ENCODE assay signal across 8 cellular contexts in the genomic region with DNA sequence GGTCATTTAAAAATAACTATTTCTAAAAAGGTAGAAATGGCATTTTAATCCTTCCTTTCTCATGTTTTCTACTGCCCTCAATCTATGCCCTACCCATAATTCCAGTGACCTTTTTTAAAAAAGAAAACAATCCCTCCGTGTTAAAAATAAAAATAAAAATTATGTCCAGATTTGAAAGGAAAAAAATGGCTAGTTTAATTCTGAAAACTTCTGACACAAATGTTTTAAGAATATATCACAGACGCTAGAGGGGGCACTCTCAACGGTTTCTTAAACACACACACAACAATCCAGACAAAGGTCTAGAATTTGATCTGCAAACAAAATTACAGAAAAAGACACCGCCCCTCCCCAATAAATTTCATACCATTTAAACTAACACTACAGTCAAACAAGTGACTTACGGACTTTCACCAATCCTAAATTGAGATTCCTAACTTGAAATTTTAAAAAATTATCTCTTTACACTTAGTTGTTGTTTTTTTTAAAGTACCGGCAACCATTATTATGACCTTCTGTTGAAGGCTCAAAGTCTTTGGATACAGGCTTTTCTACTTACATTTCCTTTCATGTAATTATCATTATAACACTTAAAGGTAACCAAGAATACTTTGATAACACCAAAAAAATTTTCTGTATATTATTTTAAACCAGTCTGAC. TPM values are rescaled to one million over a fixed set of nuclear protein-coding genes. Genes with fewer than 3 reads are reported as not detected.
A peak's percentile ranks its signal among the peaks of the same experiment; 100 is the strongest.
DNase-seq lines count a peak whose midpoint lies in the region; ATAC-seq and TF ChIP-seq lines count a peak whose summit lies in the region.

No MANE protein-coding gene starts in this region.

- TF ChIP-seq POLR2A in IMR-90 (IDR thresholded peaks at IDR 0.05; ENCODE audit: low read depth, low read length) = no peak

- H4K5ac ChIP-seq in IMR-90 (ENCODE audit: low read depth, low read length) = no peak overlapping the region

- H3K9me3 ChIP-seq in IMR-90 (ENCODE audit: control insufficient read depth, insufficient read depth, low read length) = no peaks in the 10 kb centered on the region

- dilution Hi-C loops in IMR-90 (cut with HindIII; ENCODE audit: low sequenced_read_pairs, unreplicated experiment) = loop anchor here (25.0 kb wide), 1 partner anchor 192 kb away; no protein-coding TSS in a partner anchor

- H3K56ac ChIP-seq in IMR-90 (ENCODE audit: extremely low read depth, insufficient read depth, low read length) = no peak overlapping the region

- H2BK120ac ChIP-seq in IMR-90 (ENCODE audit: low read depth, low read length) = no peak overlapping the region

- no CpG with 5 or more reads among the region's 6 CpGs for WGBS in IMR-90 (ENCODE audit: extremely low coverage in 2 of 2, insufficient read length in 1 of 2), 2 experiments

- H3K27ac ChIP-seq in IMR-90 (ENCODE audit: insufficient read depth, low read length) = no peak overlapping the region

- H2AK5ac ChIP-seq in IMR-90 (ENCODE audit: low read depth, low read length) = no peak overlapping the region

- H4K20me1 ChIP-seq in IMR-90 (ENCODE audit: insufficient read depth, low read length) = peaks cover 49% of the 10 kb centered on the region

- H3K4ac ChIP-seq in IMR-90 (ENCODE audit: low read depth, low read length) = no peak overlapping the region

- TF ChIP-seq CTCF in IMR-90 (conservative IDR thresholded peaks at IDR 0.05; ENCODE audit: low read depth, low read length) (peak; percentile 61), foreskin fibroblast (IDR thresholded peaks at IDR 0.05; ENCODE audit: low read depth, low read length) (peak; percentile 43)

- H2BK5ac ChIP-seq in IMR-90 (ENCODE audit: low read depth, low read length, poor library complexity, severe bottlenecking) = no peak overlapping the region

- H3K18ac ChIP-seq in IMR-90 (ENCODE audit: low read depth, low read length) = no peak overlapping the region

- no peak overlapping the region for H3K23ac ChIP-seq in IMR-90 (ENCODE audit: low read depth, low read length)

- no peak overlapping the region for H2BK15ac ChIP-seq in IMR-90 (ENCODE audit: low read depth, low read length)

- H3K9ac ChIP-seq in IMR-90 (ENCODE audit: low read depth, low read length) = no peak overlapping the region

- no peak overlapping the region for H2AFZ ChIP-seq in IMR-90 (replicated peaks; ENCODE audit: low read length, poor library complexity)

- ATAC-seq in IMR-90 (ENCODE audit: low read depth) (peak; percentile 20; the same call in 1 of the 2 replicates), HG03159 (IDR thresholded peaks at IDR 0.05; ENCODE audit: unreplicated experiment) (no peak)

- peaks cover 13% of the 10 kb centered on the region for H3K4me1 ChIP-seq in IMR-90 (ENCODE audit: control insufficient read depth, insufficient read depth, low read length)

- peaks cover 10 to 43% of the 10 kb centered on the region in 2 experiments for H3K79me1 ChIP-seq in IMR-90 (ENCODE audit: low read depth in 1 of 2, low read length in 2 of 2)

- no peaks in the 10 kb centered on the region for H3K27me3 ChIP-seq in IMR-90 (ENCODE audit: control insufficient read depth, insufficient read depth, low read length)

- H3K4me3 ChIP-seq in IMR-90 (ENCODE audit: insufficient read depth, low read depth, low read length) (no peak overlapping the region), foreskin fibroblast (ENCODE audit: low read depth in 1 of 2, low read length in 2 of 2) (no peak overlapping the region)

- in situ Hi-C loops in IMR-90 (cut with MboI; ENCODE audit: low sequenced_read_pairs) = no loop called here

- peaks cover 5% of the 10 kb centered on the region; the same call in 1 of the 2 replicates for H3K9me1 ChIP-seq in IMR-90 (ENCODE audit: insufficient read depth, low read length)

- peak in 2 of 3 experiments; percentile 11 to 40 for DNase-seq in NCI-H1417 (lab: John Stamatoyannopoulos, UW)
- no peak for DNase-seq in NCI-H1417 treated with DMSO at 0.1 percent for 48 hours (lab: John Stamatoyannopoulos, UW)
- DNase-seq in IMR-90 = peak; percentile 65
- peak; percentile 23 for DNase-seq in SW480 (ENCODE audit: low spot score)
- peak in 1 of 2 donors; percentile 68 for DNase-seq in foreskin fibroblast
- DNase-seq in retina = peak; percentile 35
- no peak for DNase-seq in NCI-H774 (lab: John Stamatoyannopoulos, UW)

- H2BK20ac ChIP-seq in IMR-90 (ENCODE audit: low read depth, low read length) = no peak overlapping the region

- no peak overlapping the region for H4K91ac ChIP-seq in IMR-90 (ENCODE audit: insufficient read depth, low read depth, low read length)

- intact Hi-C loops in IMR-90 (cut with micrococcal nuclease) = loop anchor here (1.0 to 10.0 kb wide), 4 partner anchors 128 to 1312 kb away; no protein-coding TSS in a partner anchor

- peaks cover 2% of the 10 kb centered on the region; the same call in 1 of the 2 replicates for H3K36me3 ChIP-seq in IMR-90 (ENCODE audit: control insufficient read depth, insufficient read depth, low read length)

- H3K14ac ChIP-seq in IMR-90 (replicated peaks; ENCODE audit: low read depth, low read length) = no peak overlapping the region

- POLR2A ChIA-PET in IMR-90 (lab: Charles Lee; ENCODE audit: unreplicated experiment) = no interaction called here

- TF ChIP-seq RAD21 in IMR-90 (IDR thresholded peaks at IDR 0.05; ENCODE audit: low read length) = peak; percentile 29; the same call in 1 of the 2 replicates

- H4K8ac ChIP-seq in IMR-90 (ENCODE audit: low read depth in 2 of 2, low read length in 2 of 2) = no peak overlapping the region; a peak in 1 of 4 replicates

- CTCF ChIA-PET in IMR-90 (lab: Yijun Ruan, JAX) = interaction anchor here (0.8 to 1.3 kb wide), 4 partner anchors 11 to 128 kb away, joined by 3 to 7 read pairs (median 4); no protein-coding TSS in a partner anchor

- H2AK9ac ChIP-seq in IMR-90 (replicated peaks; ENCODE audit: low read depth, low read length, poor library complexity) = no peak overlapping the region

- H3K4me2 ChIP-seq in IMR-90 (ENCODE audit: low read depth, low read length) = no peak overlapping the region

- no TSS peak for BruUV-seq in IMR-90 (replicated peaks; lab: Mats Ljungman, UMichigan)

TF ChIP-seq in IMR-90, 13 proteins besides CTCF, POLR2A, EP300 and RAD21:
- TF ChIP-seq SMC3 (IDR thresholded peaks at IDR 0.05; ENCODE audit: low read depth, low read length) (peak; percentile 22; the same call in 1 of the 2 replicates), BHLHE40 (IDR thresholded peaks at IDR 0.05; ENCODE audit: low read depth, low read length) (no peak)

RNA-seq across cellular contexts. Expression of gene CLINT1, which starts 38.2 kb away (rescaled TPM):
- 124 and 146 TPM in 2 replicates for total RNA-seq in IMR-90 (2012; rRNA removed)
- polyA plus RNA-seq in IMR-90 (2012; rRNA removed) = 110 and 144 TPM in 2 replicates
- polyA plus RNA-seq in IMR-90 (2012; cell fraction: cytosol; rRNA removed) = 71.6 and 72.6 TPM in 2 replicates
- 135 and 230 TPM in 2 replicates for polyA plus RNA-seq in IMR-90 (2012; cell fraction: nucleus; rRNA removed; ENCODE audit: low replicate concordance)

Comparison
In these comparisons a context has a peak if more than half of its experiments do, and no peak if none do; other contexts are left out.
1. DNase-seq: peak in NCI-H1417 (2 of 3), IMR-90 (single experiment), SW480 (single experiment) and retina (single experiment); none in NCI-H1417 treated with DMSO at 0.1 percent for 48 hours (single experiment) and NCI-H774 (single experiment).